Comparison of ENCODE assay signal across 15 cellular contexts in genomic region chr7:104940023-104940710, GRCh38.
DNase-seq lines count a peak whose midpoint lies in the region; ATAC-seq, FAIRE-seq and TF ChIP-seq lines count a peak whose summit lies in the region.
"Had no signal": no experiment of that assay in that cellular context is flagged by ENCODE, and none has a peak within 500 bp of the region (broad histone marks: within the 10 kb centered on the region; RNA-seq: fewer than 3 reads in every experiment).

No MANE protein-coding gene starts in this region.

- no peak for TF ChIP-seq EP300 in upper lobe of left lung (IDR thresholded peaks at IDR 0.05)

- 89% methylated on average over 25 to 27 of the region's 43 CpGs for WGBS in upper lobe of left lung, 2 donors

- H3K4me3 Mint-ChIP-seq in activated naive CD4-positive, alpha-beta T cell treated with anti-CD3 and anti-CD28 coated beads, Interleukin-2, amount 50 U/mL, for 24 hours = no peak overlapping the region
- H3K4me3 Mint-ChIP-seq in T-helper 17 cell = peak overlapping the region; percentile 92

- TF ChIP-seq POLR2A in upper lobe of left lung (IDR thresholded peaks at IDR 0.05) = no peak

- no peaks in the 10 kb centered on the region for H3K36me3 Mint-ChIP-seq in activated naive CD4-positive, alpha-beta T cell treated with anti-CD3 and anti-CD28 coated beads, Interleukin-2, amount 50 U/mL, for 24 hours
- no peaks in the 10 kb centered on the region for H3K36me3 Mint-ChIP-seq in T-helper 17 cell (ENCODE audit: low read depth)

- no peaks in the 10 kb centered on the region for H3K9me3 ChIP-seq in T-helper 17 cell (ENCODE audit: control insufficient read depth, low read length, poor library complexity, severe bottlenecking)
- no peaks in the 10 kb centered on the region for H3K9me3 ChIP-seq in kidney (ENCODE audit: control insufficient read depth in 1 of 2, low read length in 2 of 2)
- no peaks in the 10 kb centered on the region for H3K9me3 ChIP-seq in upper lobe of left lung

- no peak for TF ChIP-seq CTCF in kidney (IDR thresholded peaks at IDR 0.05; ENCODE audit: borderline replicate concordance, extremely low read depth, insufficient read depth)
- TF ChIP-seq CTCF in upper lobe of left lung (IDR thresholded peaks at IDR 0.05) = no peak

- no peaks in the 10 kb centered on the region for H3K9me3 Mint-ChIP-seq in activated naive CD4-positive, alpha-beta T cell treated with anti-CD3 and anti-CD28 coated beads, Interleukin-2, amount 50 U/mL, for 24 hours

- H3K27me3 ChIP-seq in upper lobe of left lung = no peaks in the 10 kb centered on the region

- no peak for FAIRE-seq in kidney (lab: Jason Lieb, UNC)

- H3K4me1 ChIP-seq in kidney (ENCODE audit: control insufficient read depth in 1 of 2, insufficient read depth in 1 of 2, low read depth in 1 of 2, low read length in 2 of 2) (peaks cover 19 to 23% of the 10 kb centered on the region in 2 donors), upper lobe of left lung (peaks cover 13 to 35% (median 27%) of the 10 kb centered on the region in 4 donors)

- H3K27me3 Mint-ChIP-seq in activated naive CD4-positive, alpha-beta T cell treated with anti-CD3 and anti-CD28 coated beads, Interleukin-2, amount 50 U/mL, for 24 hours = no peaks in the 10 kb centered on the region
- H3K27me3 Mint-ChIP-seq in T-helper 17 cell = no peaks in the 10 kb centered on the region

- no peak for ATAC-seq in T-helper 17 cell
- ATAC-seq in upper lobe of left lung (ENCODE audit: low FRiP score in 2 of 2) = no peak
- no peak for ATAC-seq in GM18909 (IDR thresholded peaks at IDR 0.05; ENCODE audit: poor library complexity, unreplicated experiment)
- ATAC-seq: left ventricle myocardium superior had no signal

- peak overlapping the region; percentile 88 for H3K27ac Mint-ChIP-seq in activated naive CD4-positive, alpha-beta T cell treated with anti-CD3 and anti-CD28 coated beads, Interleukin-2, amount 50 U/mL, for 24 hours
- peak overlapping the region; percentile 100 for H3K27ac Mint-ChIP-seq in T-helper 17 cell

- H3K4me1 Mint-ChIP-seq in activated naive CD4-positive, alpha-beta T cell treated with anti-CD3 and anti-CD28 coated beads, Interleukin-2, amount 50 U/mL, for 24 hours = peaks cover 50% of the 10 kb centered on the region
- peaks cover 29% of the 10 kb centered on the region for H3K4me1 Mint-ChIP-seq in T-helper 17 cell

- H3K36me3 ChIP-seq in kidney (ENCODE audit: control insufficient read depth in 1 of 2, insufficient read depth in 2 of 2, low read length in 2 of 2) = no peaks in the 10 kb centered on the region
- H3K36me3 ChIP-seq in upper lobe of left lung = no peaks in the 10 kb centered on the region

- DNase-seq in activated naive CD4-positive, alpha-beta T cell (lab: John Stamatoyannopoulos, UW) = no peak
- DNase-seq in T-helper 17 cell (no peak), kidney (peak; percentile 77), upper lobe of left lung (peak; percentile 40 to 83), MV-4-11 (lab: John Stamatoyannopoulos, UW) (no peak), kidney glomerular epithelial cell (lab: John Stamatoyannopoulos, UW) (no peak)
- DNase-seq: foreskin fibroblast, NCI-H187 treated with DMSO at 0.1 percent for 48 hours, NCI-H510A treated with DMSO at 0.1 percent for 48 hours, SIG-M5, substantia nigra, T1000 had no signal

- H3K27ac ChIP-seq in kidney (ENCODE audit: low read depth in 2 of 2, low read length in 2 of 2) (no peak overlapping the region), upper lobe of left lung (peak overlapping the region in 1 of 4 donors; percentile 16)

- intact Hi-C loops in kidney (cut with DNase I) = no loop called here

- no peak overlapping the region for H3K9ac ChIP-seq in kidney (ENCODE audit: low read length in 2 of 2)

- H3K4me3 ChIP-seq in kidney (ENCODE audit: low read length in 2 of 2) (no peak overlapping the region), upper lobe of left lung (no peak overlapping the region)

Comparison
In these comparisons a context has a peak if more than half of its experiments do, and no peak if none do; other contexts are left out.
1. DNase-seq: peak in kidney (single experiment) and upper lobe of left lung (2 of 2); none in activated naive CD4-positive, alpha-beta T cell (0 of 4), T-helper 17 cell (0 of 3), MV-4-11 (single experiment) and kidney glomerular epithelial cell (single experiment).